In genomic region chr13:59842507-59842906, GRCh38 we compare ENCODE assay signal across 30 cellular contexts.
"Had no signal": no experiment of that assay in that cellular context is flagged by ENCODE, and none has a peak within 500 bp of the region (broad histone marks: within the 10 kb centered on the region; RNA-seq: fewer than 3 reads in every experiment).

No MANE protein-coding gene starts in this region.

- H3K27me3 ChIP-seq: breast epithelium, colonic mucosa, right atrium auricular region, suprapubic skin, tibial artery had no signal

- H2AFZ ChIP-seq: parathyroid adenoma had no signal

- H3K9me3 Mint-ChIP-seq: activated B cell treated with CpG ODN at 0.5 μM for 24 hours; activated CD8-positive, alpha-beta T cell treated with anti-CD3 and anti-CD28 coated beads for 36 hours; activated naive CD4-positive, alpha-beta T cell treated with anti-CD3 and anti-CD28 coated beads, Interleukin-2, amount 50 U/mL, for 72 hours; central memory CD8-positive, alpha-beta T cell; memory B cell; naive thymus-derived CD8-positive, alpha-beta T cell; neural crest cell; T-helper 1 cell treated with Interleukin-12 subunit alpha and Interleukin-12 subunit beta and Interleukin-4 antibody, amounts not matched to agents 30 μg/mL and 1 μg/mL, for 36 hours had no signal

- H3K4me3 Mint-ChIP-seq: activated B cell treated with CpG ODN at 0.5 μM for 24 hours; activated CD8-positive, alpha-beta T cell treated with anti-CD3 and anti-CD28 coated beads for 36 hours; central memory CD8-positive, alpha-beta T cell; memory B cell; naive thymus-derived CD8-positive, alpha-beta T cell; neural crest cell; T-helper 1 cell treated with Interleukin-12 subunit alpha and Interleukin-12 subunit beta and Interleukin-4 antibody, amounts not matched to agents 30 μg/mL and 1 μg/mL, for 36 hours had no signal

- H3K4me2 ChIP-seq: smooth muscle cell had no signal

- H3K4me1 Mint-ChIP-seq: activated B cell treated with CpG ODN at 0.5 μM for 24 hours; central memory CD8-positive, alpha-beta T cell; memory B cell; naive thymus-derived CD8-positive, alpha-beta T cell had no signal

- H3K27ac ChIP-seq: breast epithelium, colonic mucosa, dorsolateral prefrontal cortex, parathyroid adenoma, psoas muscle, right atrium auricular region, suprapubic skin, tibial artery had no signal

- H3K79me2 ChIP-seq: parathyroid adenoma had no signal

- FAIRE-seq: keratinocyte had no signal

- H3K4me1 ChIP-seq: breast epithelium, colonic mucosa, parathyroid adenoma, psoas muscle, right atrium auricular region, suprapubic skin, tibial artery had no signal

- H3K27ac Mint-ChIP-seq: activated B cell treated with CpG ODN at 0.5 μM for 24 hours; activated CD8-positive, alpha-beta T cell treated with anti-CD3 and anti-CD28 coated beads for 36 hours; activated naive CD4-positive, alpha-beta T cell treated with anti-CD3 and anti-CD28 coated beads, Interleukin-2, amount 50 U/mL, for 72 hours; memory B cell; naive thymus-derived CD8-positive, alpha-beta T cell; T-helper 1 cell treated with Interleukin-12 subunit alpha and Interleukin-12 subunit beta and Interleukin-4 antibody, amounts not matched to agents 30 μg/mL and 1 μg/mL, for 36 hours had no signal

- H3K9ac ChIP-seq: parathyroid adenoma had no signal

- H3K27me3 Mint-ChIP-seq: activated B cell treated with CpG ODN at 0.5 μM for 24 hours; activated CD8-positive, alpha-beta T cell treated with anti-CD3 and anti-CD28 coated beads for 36 hours; central memory CD8-positive, alpha-beta T cell; memory B cell had no signal

- DNase-seq: activated B cell treated with CpG ODN at 0.5 μM for 24 hours; activated CD4-positive, alpha-beta T cell treated with anti-CD3 and anti-CD28 coated beads, Interleukin-2, amount 50 U/mL, for 1 hour; activated CD8-positive, alpha-beta T cell treated with anti-CD3 and anti-CD28 coated beads for 36 hours; activated naive CD4-positive, alpha-beta T cell; activated T-cell treated with anti-CD3 and anti-CD28 coated beads, Interleukin-2, amount 50 U/mL, for 48 hours; colonic mucosa; dorsolateral prefrontal cortex; effector memory CD4-positive, alpha-beta T cell; head of caudate nucleus; hippocampal formation; left colon; naive thymus-derived CD8-positive, alpha-beta T cell; occipital lobe; psoas muscle; stimulated activated CD4-positive, alpha-beta T cell treated with anti-CD3 and anti-CD28 coated beads, Interleukin-15, amount 100 ng/mL, for 24 hours; stimulated activated CD4-positive, alpha-beta T cell treated with anti-CD3 and anti-CD28 coated beads, Interleukin-2, amount 100 ng/mL, for 24 hours; stimulated activated naive CD4-positive, alpha-beta T cell; T1000; tibial artery had no signal

- H3K9me3 ChIP-seq: breast epithelium, colonic mucosa, psoas muscle, right atrium auricular region, suprapubic skin, tibial artery had no signal

- H3K4me3 ChIP-seq: breast epithelium, colonic mucosa, dorsolateral prefrontal cortex, psoas muscle, right atrium auricular region, smooth muscle cell, suprapubic skin, tibial artery had no signal

- ATAC-seq: activated CD8-positive, alpha-beta T cell treated with anti-CD3 and anti-CD28 coated beads for 36 hours; activated naive CD4-positive, alpha-beta T cell treated with anti-CD3 and anti-CD28 coated beads, Interleukin-2, amount 50 U/mL, for 72 hours; left colon; naive thymus-derived CD8-positive, alpha-beta T cell; psoas muscle had no signal

- H3K36me3 Mint-ChIP-seq: activated naive CD4-positive, alpha-beta T cell treated with anti-CD3 and anti-CD28 coated beads, Interleukin-2, amount 50 U/mL, for 72 hours; memory B cell; naive thymus-derived CD8-positive, alpha-beta T cell had no signal

- H3K36me3 ChIP-seq: breast epithelium, colonic mucosa, right atrium auricular region, suprapubic skin, tibial artery had no signal
